9 cellular contexts compared by ENCODE assay signal in genomic region chr17:8420041-8420934, GRCh38. TPM values are rescaled to one million over a fixed set of nuclear protein-coding genes. Genes with fewer than 3 reads are reported as not detected.
DNase-seq lines count a peak whose midpoint lies in the region; ATAC-seq and TF ChIP-seq lines count a peak whose summit lies in the region.
"Had no signal": no experiment of that assay in that cellular context is flagged by ENCODE, and none has a peak within 500 bp of the region (broad histone marks: within the 10 kb centered on the region; RNA-seq: fewer than 3 reads in every experiment).

No MANE protein-coding gene starts in this region.

- H3K27ac ChIP-seq in CD8-positive, alpha-beta memory T cell (ENCODE audit: low read depth, low read length), result peak overlapping the region; percentile 64
- no peak overlapping the region for H3K27ac ChIP-seq in PC-9
- H3K27ac ChIP-seq in fibroblast of lung (ENCODE audit: insufficient read depth, low read length), result no peak overlapping the region
- H3K27ac ChIP-seq in neuronal stem cell (replicated peaks; ENCODE audit: low read length), result no peak overlapping the region

- WGBS in neuronal stem cell (ENCODE audit: extremely low coverage in 2 of 2, insufficient read length in 2 of 2, insufficient replicate concordance in 1 of 2), 2 donors, result no CpG with 5 or more reads among the region's 5 CpGs

- no peak overlapping the region for H3K4me2 ChIP-seq in PC-9
- H3K4me2 ChIP-seq in fibroblast of lung (ENCODE audit: extremely low read depth, insufficient read depth, low read length), result no peak overlapping the region
- no peak overlapping the region for H3K4me2 ChIP-seq in neuronal stem cell (ENCODE audit: insufficient read depth, low read length, poor library complexity, severe bottlenecking)

- no peak overlapping the region for H3K4me3 ChIP-seq in CD8-positive, alpha-beta memory T cell (ENCODE audit: low read length)
- H3K4me3 ChIP-seq in PC-9 (no peak overlapping the region), fibroblast of lung (replicated peaks in 1 of 4; ENCODE audit: control extremely low read depth in 1 of 4, insufficient read depth in 1 of 4, low read depth in 3 of 4, low read length in 4 of 4) (no peak overlapping the region), neuronal stem cell (ENCODE audit: low read length in 2 of 2) (no peak overlapping the region)

- TF ChIP-seq CTCF in PC-9 (conservative IDR thresholded peaks at IDR 0.05) (no peak), fibroblast of lung (conservative IDR thresholded peaks at IDR 0.05 in 1 of 2, IDR thresholded peaks at IDR 0.05 in 1 of 2; ENCODE audit: low read depth in 1 of 2, low read length in 2 of 2) (no peak)

- BruUV-seq in PC-9 (replicated peaks; lab: Mats Ljungman, UMichigan), result no TSS peak

- DNase-seq in CD8-positive, alpha-beta memory T cell, result no peak
- DNase-seq in PC-9 (peak; percentile 46 to 48), fibroblast of lung (ENCODE audit: low read depth in 2 of 2) (peak; percentile 59 to 85), neuronal stem cell (ENCODE audit: low spot score) (no peak), NCI-H526 (lab: John Stamatoyannopoulos, UW) (no peak), RPMI8226 (no peak)
- DNase-seq in T-helper 2 cell treated with Interferon-gamma antibody and Interleukin-4, amounts not matched to agents 5 μg/mL and 100 μg/mL, for 36 hours (ENCODE audit: low spot score), result no peak
- DNase-seq: NCI-H446 treated with DMSO at 0.1 percent for 48 hours had no signal

- H3K27ac Mint-ChIP-seq in CD8-positive, alpha-beta memory T cell, result no peak overlapping the region
- no peak overlapping the region for H3K27ac Mint-ChIP-seq in T-helper 2 cell treated with Interferon-gamma antibody and Interleukin-4, amounts not matched to agents 5 μg/mL and 100 μg/mL, for 36 hours

- no peaks in the 10 kb centered on the region for H3K79me1 ChIP-seq in neuronal stem cell (ENCODE audit: low read depth, low read length)

- no peaks in the 10 kb centered on the region for H3F3A ChIP-seq in PC-9 (ENCODE audit: insufficient read depth, low read depth)

- no peak overlapping the region for H2BK5ac ChIP-seq in neuronal stem cell (ENCODE audit: low read length)

- H4K20me1 ChIP-seq in PC-9 (ENCODE audit: insufficient read depth), result no peaks in the 10 kb centered on the region
- H4K20me1 ChIP-seq in fibroblast of lung (ENCODE audit: control insufficient read depth, extremely low read depth, insufficient read depth, low read length), result no peaks in the 10 kb centered on the region

- H4K91ac ChIP-seq in neuronal stem cell (ENCODE audit: low read depth, low read length, poor library complexity), result no peak overlapping the region

- H4K8ac ChIP-seq in neuronal stem cell (ENCODE audit: low read depth, low read length), result no peak overlapping the region

- intact Hi-C loops in PC-9 (cut with micrococcal nuclease; ENCODE audit: unreplicated experiment), result no loop called here

- no peak overlapping the region for H3K18ac ChIP-seq in neuronal stem cell (ENCODE audit: low read length)

- no peak overlapping the region for H2BK15ac ChIP-seq in neuronal stem cell (ENCODE audit: low read length)

- no peaks in the 10 kb centered on the region for H3K36me3 Mint-ChIP-seq in CD8-positive, alpha-beta memory T cell
- H3K36me3 Mint-ChIP-seq in T-helper 2 cell treated with Interferon-gamma antibody and Interleukin-4, amounts not matched to agents 5 μg/mL and 100 μg/mL, for 36 hours (ENCODE audit: low read depth), result no peaks in the 10 kb centered on the region

- peaks cover 9 to 79% of the 10 kb centered on the region in 2 donors for H3K27me3 Mint-ChIP-seq in CD8-positive, alpha-beta memory T cell
- peaks cover 73% of the 10 kb centered on the region for H3K27me3 Mint-ChIP-seq in T-helper 2 cell treated with Interferon-gamma antibody and Interleukin-4, amounts not matched to agents 5 μg/mL and 100 μg/mL, for 36 hours (ENCODE audit: low read depth)

- H2BK120ac ChIP-seq in neuronal stem cell (ENCODE audit: low read depth, low read length), result no peak overlapping the region

- no peaks in the 10 kb centered on the region for H3K4me1 ChIP-seq in CD8-positive, alpha-beta memory T cell (ENCODE audit: insufficient read depth, low read length)
- H3K4me1 ChIP-seq in PC-9 (replicated peaks; ENCODE audit: insufficient read depth) (peaks cover 14% of the 10 kb centered on the region), fibroblast of lung (ENCODE audit: control insufficient read depth, extremely low read depth, insufficient read depth, low read length) (no peaks in the 10 kb centered on the region), neuronal stem cell (ENCODE audit: control insufficient read depth in 2 of 2, insufficient read depth in 1 of 2, low read depth in 1 of 2, low read length in 2 of 2) (peaks cover 0 to under 1% of the 10 kb centered on the region in 2 donors)

- no peak overlapping the region for H3K4me3 Mint-ChIP-seq in CD8-positive, alpha-beta memory T cell
- no peak overlapping the region for H3K4me3 Mint-ChIP-seq in T-helper 2 cell treated with Interferon-gamma antibody and Interleukin-4, amounts not matched to agents 5 μg/mL and 100 μg/mL, for 36 hours

- no peaks in the 10 kb centered on the region for H3K9me2 ChIP-seq in PC-9 (ENCODE audit: insufficient read depth)

- no peaks in the 10 kb centered on the region for H3K79me2 ChIP-seq in PC-9 (ENCODE audit: low read depth)
- H3K79me2 ChIP-seq in fibroblast of lung (ENCODE audit: control insufficient read depth, insufficient read depth, low read length), result no peaks in the 10 kb centered on the region

- H2AFZ ChIP-seq in PC-9 (no peak overlapping the region), fibroblast of lung (ENCODE audit: low read length) (no peak overlapping the region), neuronal stem cell (ENCODE audit: low read length) (no peak overlapping the region)

- ATAC-seq in GM21515 (IDR thresholded peaks at IDR 0.05; ENCODE audit: unreplicated experiment), result no peak

- H3K4ac ChIP-seq in neuronal stem cell (ENCODE audit: low read length), result no peak overlapping the region

- no peak overlapping the region for H2AK5ac ChIP-seq in neuronal stem cell (ENCODE audit: low read depth, low read length)

- H3K9me3 Mint-ChIP-seq in CD8-positive, alpha-beta memory T cell, result no peaks in the 10 kb centered on the region
- H3K9me3 Mint-ChIP-seq in T-helper 2 cell treated with Interferon-gamma antibody and Interleukin-4, amounts not matched to agents 5 μg/mL and 100 μg/mL, for 36 hours, result no peaks in the 10 kb centered on the region

- no peak overlapping the region for H3K23ac ChIP-seq in neuronal stem cell (ENCODE audit: low read depth, low read length, poor library complexity)

- POLR2A ChIA-PET in CD8-positive, alpha-beta memory T cell (lab: Charles Lee), result no interaction called here
- POLR2A ChIA-PET in PC-9 (lab: Charles Lee; ENCODE audit: unreplicated experiment), result interaction anchor here (0.6 to 0.8 kb wide), 2 partner anchors 16 to 195 kb away, joined by 3 to 4 read pairs; no protein-coding TSS in a partner anchor

- no peaks in the 10 kb centered on the region for H3K4me1 Mint-ChIP-seq in CD8-positive, alpha-beta memory T cell
- H3K4me1 Mint-ChIP-seq in T-helper 2 cell treated with Interferon-gamma antibody and Interleukin-4, amounts not matched to agents 5 μg/mL and 100 μg/mL, for 36 hours (ENCODE audit: low read depth), result no peaks in the 10 kb centered on the region

- CTCF ChIA-PET in CD8-positive, alpha-beta memory T cell (lab: Charles Lee), result interaction anchor here (0.8 to 2.0 kb wide), 3 partner anchors 10 to 326 kb away, joined by 3 to 7 read pairs (median 4); no protein-coding TSS in a partner anchor
- CTCF ChIA-PET in PC-9 (lab: Charles Lee), result interaction anchor here (0.7 to 0.9 kb wide), 3 partner anchors 10 to 36 kb away, joined by 3 to 6 read pairs (median 4); no protein-coding TSS in a partner anchor

- no peaks in the 10 kb centered on the region for H3K9me3 ChIP-seq in CD8-positive, alpha-beta memory T cell (ENCODE audit: low read length)
- H3K9me3 ChIP-seq in PC-9 (ENCODE audit: insufficient read depth, low read depth), result no peaks in the 10 kb centered on the region
- H3K9me3 ChIP-seq in fibroblast of lung (ENCODE audit: control insufficient read depth, insufficient read depth, low read depth, low read length), result no peaks in the 10 kb centered on the region
- H3K9me3 ChIP-seq in neuronal stem cell (replicated peaks in 1 of 2; ENCODE audit: control insufficient read depth in 2 of 2, insufficient read depth in 1 of 2, low read depth in 1 of 2, low read length in 2 of 2), result peaks cover 0 to 2% of the 10 kb centered on the region in 2 donors

- H3K14ac ChIP-seq in neuronal stem cell (ENCODE audit: low read length), result no peak overlapping the region

- H3K9ac ChIP-seq in fibroblast of lung (ENCODE audit: insufficient read depth, low read length) (no peak overlapping the region), neuronal stem cell (ENCODE audit: low read depth, low read length, poor library complexity) (peak overlapping the region; percentile 9)

- no peak overlapping the region for H2BK12ac ChIP-seq in neuronal stem cell (ENCODE audit: low read length)

- H3K27me3 ChIP-seq in CD8-positive, alpha-beta memory T cell (ENCODE audit: insufficient read depth, low read length, poor library complexity, severe bottlenecking), result peaks cover 12% of the 10 kb centered on the region
- H3K27me3 ChIP-seq in PC-9 (ENCODE audit: insufficient read depth, low read depth), result no peaks in the 10 kb centered on the region
- peaks cover 9% of the 10 kb centered on the region for H3K27me3 ChIP-seq in fibroblast of lung (ENCODE audit: control insufficient read depth, insufficient read depth, low read length)
- H3K27me3 ChIP-seq in neuronal stem cell (ENCODE audit: control insufficient read depth in 3 of 3, insufficient read depth in 3 of 3, low read depth in 1 of 3, low read length in 3 of 3), result peaks cover 0 to 31% (median 0%) of the 10 kb centered on the region in 3 experiments

- H3K36me3 ChIP-seq in CD8-positive, alpha-beta memory T cell (ENCODE audit: insufficient read depth, low read length), result no peaks in the 10 kb centered on the region
- H3K36me3 ChIP-seq in PC-9 (ENCODE audit: low read depth) (no peaks in the 10 kb centered on the region), fibroblast of lung (ENCODE audit: control insufficient read depth, insufficient read depth, low read length) (no peaks in the 10 kb centered on the region), neuronal stem cell (replicated peaks in 1 of 2; ENCODE audit: control insufficient read depth in 2 of 2, insufficient read depth in 2 of 2, low read length in 2 of 2) (no peaks in the 10 kb centered on the region)

RNA-seq across cellular contexts. Expression of gene NDEL1, which starts 15.4 kb away (rescaled TPM):
- 10 to 100 TPM; 50.6 to 57.1 TPM for total RNA-seq in CD8-positive, alpha-beta memory T cell
- polyA plus RNA-seq in CD8-positive, alpha-beta memory T cell, result 66.6 TPM
- total RNA-seq in PC-9 (2021), result 60.8 and 78.4 TPM in 2 replicates
- 34.9 and 45.4 TPM in 2 replicates for total RNA-seq in fibroblast of lung
- polyA plus RNA-seq in fibroblast of lung, result 67.3 and 88.6 TPM in 2 replicates
- 39.3 and 52.2 TPM in 2 replicates for polyA plus RNA-seq in fibroblast of lung (2012)
- 30.5 and 37.9 TPM in 2 replicates for polyA minus RNA-seq in fibroblast of lung (ENCODE audit: low replicate concordance)
- 27.9 TPM for polyA plus RNA-seq in neuronal stem cell (2013, experiment 1 of 2)
- 26.7 TPM for polyA plus RNA-seq in neuronal stem cell (2013, experiment 2 of 2)

RNA-seq across cellular contexts. Expression of gene RNF222, which starts 22.7 kb away (rescaled TPM):
- not detected for total RNA-seq in CD8-positive, alpha-beta memory T cell
- 0.18 TPM for polyA plus RNA-seq in CD8-positive, alpha-beta memory T cell
- total RNA-seq in PC-9 (2021) (0.45 and 0.79 TPM in 2 replicates), fibroblast of lung (not detected in 2 replicates)
- not detected in 2 replicates for polyA plus RNA-seq in fibroblast of lung
- polyA plus RNA-seq in fibroblast of lung (2012), result not detected in 2 replicates
- polyA minus RNA-seq in fibroblast of lung (ENCODE audit: low replicate concordance), result not detected in 2 replicates
- polyA plus RNA-seq in neuronal stem cell (2013, experiment 1 of 2), result not detected
- not detected for polyA plus RNA-seq in neuronal stem cell (2013, experiment 2 of 2)

RNA-seq across cellular contexts. Expression of gene RPL26, which starts 37.3 kb away (rescaled TPM):
- total RNA-seq in CD8-positive, alpha-beta memory T cell, result 1,000 to 10,000 TPM; 2,453 to 2,522 TPM
- polyA plus RNA-seq in CD8-positive, alpha-beta memory T cell, result 1,507 TPM
- total RNA-seq in PC-9 (2021) (2,320 and 2,519 TPM in 2 replicates), fibroblast of lung (2,663 and 4,635 TPM in 2 replicates)
- polyA plus RNA-seq in fibroblast of lung, result 3,934 and 4,116 TPM in 2 replicates
- 2,483 and 2,977 TPM in 2 replicates for polyA plus RNA-seq in fibroblast of lung (2012)
- polyA minus RNA-seq in fibroblast of lung (ENCODE audit: low replicate concordance), result 89.9 and 95.0 TPM in 2 replicates
- polyA plus RNA-seq in neuronal stem cell (2013, experiment 1 of 2), result 7,258 TPM
- 7,381 TPM for polyA plus RNA-seq in neuronal stem cell (2013, experiment 2 of 2)

Comparison
In these comparisons a context has a peak if more than half of its experiments do, and no peak if none do; other contexts are left out.
1. DNase-seq: peak in PC-9 (2 of 2) and fibroblast of lung (2 of 2); none in CD8-positive, alpha-beta memory T cell (0 of 5), neuronal stem cell (single experiment), T-helper 2 cell treated with Interferon-gamma antibody and Interleukin-4, amounts not matched to agents 5 μg/mL and 100 μg/mL, for 36 hours (single experiment), NCI-H526 (0 of 2) and RPMI8226 (single experiment).